Comparison of ENCODE assay signal across 15 cellular contexts in the genomic region with DNA sequence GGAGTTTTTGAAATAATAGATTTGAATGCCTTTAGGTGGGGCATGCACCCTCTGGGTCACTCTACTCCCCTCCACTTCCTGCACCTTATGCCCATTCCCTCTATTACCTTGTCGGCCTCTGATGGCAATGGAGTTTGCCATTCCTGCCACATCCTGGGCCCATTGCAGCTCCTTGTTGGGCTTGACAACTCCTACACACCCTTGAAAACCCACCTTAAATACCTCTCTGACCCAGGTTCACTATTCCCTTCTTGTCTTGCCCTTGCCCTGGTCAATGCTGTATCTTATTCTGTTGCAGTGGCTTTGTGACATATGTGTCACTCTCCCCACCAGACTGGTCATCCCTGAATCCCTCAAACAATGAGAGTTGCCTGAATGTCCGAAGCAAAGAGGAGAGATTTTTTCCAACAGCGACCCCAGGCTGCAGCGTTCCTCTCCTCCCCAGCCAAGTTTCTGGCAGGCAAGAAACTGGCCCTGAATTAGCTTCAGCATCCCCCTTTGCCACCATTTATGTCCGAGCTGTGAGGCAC. TPM values are rescaled to one million over a fixed set of nuclear protein-coding genes. Genes with fewer than 3 reads are reported as not detected.
DNase-seq lines count a peak whose midpoint lies in the region; ATAC-seq and TF ChIP-seq lines count a peak whose summit lies in the region.
"Had no signal": no experiment of that assay in that cellular context is flagged by ENCODE, and none has a peak within 500 bp of the region (broad histone marks: within the 10 kb centered on the region; RNA-seq: fewer than 3 reads in every experiment).

No MANE protein-coding gene starts in this region.

- H4K5ac ChIP-seq in IMR-90 (ENCODE audit: low read depth, low read length): no peak overlapping the region

- peak overlapping the region; percentile 99 for H3K4me3 Mint-ChIP-seq in activated naive CD8-positive, alpha-beta T cell treated with anti-CD3 and anti-CD28 coated beads for 36 hours
- H3K4me3 Mint-ChIP-seq: GM23338, nephron had no signal

- no peak overlapping the region for H2AFZ ChIP-seq in IMR-90 (replicated peaks; ENCODE audit: low read length, poor library complexity)
- H2AFZ ChIP-seq: GM23338 had no signal

- BruUV-seq in IMR-90 (replicated peaks; lab: Mats Ljungman, UMichigan): no TSS peak

- H3K9me3 Mint-ChIP-seq in activated naive CD8-positive, alpha-beta T cell treated with anti-CD3 and anti-CD28 coated beads for 36 hours: peaks cover 6% of the 10 kb centered on the region

- H3K27me3 ChIP-seq in IMR-90 (ENCODE audit: control insufficient read depth, insufficient read depth, low read length): peaks cover 29% of the 10 kb centered on the region
- H3K27me3 ChIP-seq: body of pancreas had no signal

- H3K36me3 Mint-ChIP-seq in activated naive CD8-positive, alpha-beta T cell treated with anti-CD3 and anti-CD28 coated beads for 36 hours: peaks cover 77% of the 10 kb centered on the region

- no peak overlapping the region for H3K14ac ChIP-seq in IMR-90 (replicated peaks; ENCODE audit: low read depth, low read length)

- H2AK9ac ChIP-seq in IMR-90 (replicated peaks; ENCODE audit: low read depth, low read length, poor library complexity): no peak overlapping the region

- POLR2A ChIA-PET in IMR-90 (lab: Charles Lee; ENCODE audit: unreplicated experiment): no interaction called here

- peak overlapping the region; percentile 100 for H3K27ac Mint-ChIP-seq in activated naive CD8-positive, alpha-beta T cell treated with anti-CD3 and anti-CD28 coated beads for 36 hours
- H3K27ac Mint-ChIP-seq: GM23338 had no signal

- no peaks in the 10 kb centered on the region for H3K36me3 ChIP-seq in IMR-90 (ENCODE audit: control insufficient read depth, insufficient read depth, low read length)
- H3K36me3 ChIP-seq: tibial artery had no signal

- H3K4me3 ChIP-seq in IMR-90 (ENCODE audit: insufficient read depth, low read depth, low read length) (no peak overlapping the region), skin epidermis (peak overlapping the region in 4 of 7 experiments; percentile 2 to 34 (median 18))
- H3K4me3 ChIP-seq: body of pancreas, GM23338, tibial artery had no signal

- peaks cover 3% of the 10 kb centered on the region; the same call in 1 of the 2 replicates for H3K9me3 ChIP-seq in IMR-90 (ENCODE audit: control insufficient read depth, insufficient read depth, low read length)
- H3K9me3 ChIP-seq: body of pancreas, tibial artery had no signal

- no peak overlapping the region for H2BK120ac ChIP-seq in IMR-90 (ENCODE audit: low read depth, low read length)

- H3K9ac ChIP-seq in IMR-90 (ENCODE audit: low read depth, low read length): no peak overlapping the region

- dilution Hi-C loops in IMR-90 (cut with HindIII; ENCODE audit: low sequenced_read_pairs, unreplicated experiment): no loop called here

- TF ChIP-seq POLR2A in IMR-90 (IDR thresholded peaks at IDR 0.05; ENCODE audit: low read depth, low read length): no peak

- H3K9me1 ChIP-seq in IMR-90 (ENCODE audit: insufficient read depth, low read length): no peaks in the 10 kb centered on the region

- 80% methylated on average over 1 of the region's 5 CpGs; no CpG with 5 or more reads in 1 of the 2 experiments for WGBS in IMR-90 (ENCODE audit: extremely low coverage in 2 of 2, insufficient read length in 1 of 2), 2 experiments

- no peak for TF ChIP-seq RAD21 in IMR-90 (IDR thresholded peaks at IDR 0.05; ENCODE audit: low read length)

- H4K91ac ChIP-seq in IMR-90 (ENCODE audit: insufficient read depth, low read depth, low read length): no peak overlapping the region

- intact Hi-C loops in IMR-90 (cut with micrococcal nuclease): no loop called here

- no peaks in the 10 kb centered on the region for H4K20me1 ChIP-seq in IMR-90 (ENCODE audit: insufficient read depth, low read length)

- H3K27ac ChIP-seq in IMR-90 (ENCODE audit: insufficient read depth, low read length) (no peak overlapping the region), skin epidermis (peak overlapping the region in 6 of 21 experiments; percentile 31 to 89 (median 84))
- H3K27ac ChIP-seq: body of pancreas, tibial artery had no signal

- no peak overlapping the region for H3K4ac ChIP-seq in IMR-90 (ENCODE audit: low read depth, low read length)

- no peaks in the 10 kb centered on the region; a peak in 1 of 4 replicates for H3K79me1 ChIP-seq in IMR-90 (ENCODE audit: low read depth in 1 of 2, low read length in 2 of 2)

- 0 out of 2 replicates have a peak overlapping the region, but pooled peaks have one; percentile 23 for H2AK5ac ChIP-seq in IMR-90 (ENCODE audit: low read depth, low read length)

- H3K4me2 ChIP-seq in IMR-90 (ENCODE audit: low read depth, low read length): no peak overlapping the region
- H3K4me2 ChIP-seq: GM23338 had no signal

- no peak overlapping the region for H2BK15ac ChIP-seq in IMR-90 (ENCODE audit: low read depth, low read length)

- H4K8ac ChIP-seq in IMR-90 (ENCODE audit: low read depth in 2 of 2, low read length in 2 of 2): no peak overlapping the region

- H3K56ac ChIP-seq in IMR-90 (ENCODE audit: extremely low read depth, insufficient read depth, low read length): no peak overlapping the region

- H3K27me3 Mint-ChIP-seq in activated naive CD8-positive, alpha-beta T cell treated with anti-CD3 and anti-CD28 coated beads for 36 hours: no peaks in the 10 kb centered on the region

- H3K18ac ChIP-seq in IMR-90 (ENCODE audit: low read depth, low read length): no peak overlapping the region

- peak; percentile 39 for DNase-seq in activated CD4-positive, CD25-positive, alpha-beta regulatory T cell treated with anti-CD3 and anti-CD28 coated beads, Interleukin-2, amount 50 U/mL, for 72 hours
- DNase-seq in activated CD4-positive, CD25-positive, alpha-beta regulatory T cell (lab: John Stamatoyannopoulos, UW): no peak
- no peak for DNase-seq in IMR-90
- no peak for DNase-seq in activated naive CD8-positive, alpha-beta T cell treated with anti-CD3 and anti-CD28 coated beads for 36 hours
- no peak for DNase-seq in NCI-H2227 treated with DMSO at 0.1 percent for 48 hours (lab: John Stamatoyannopoulos, UW)
- no peak for DNase-seq in UCSD-AML1 (lab: John Stamatoyannopoulos, UW; ENCODE audit: unreplicated experiment)
- DNase-seq: body of pancreas, NCI-H524 treated with DMSO at 0.1 percent for 48 hours had no signal

- in situ Hi-C loops in IMR-90 (cut with MboI; ENCODE audit: low sequenced_read_pairs): no loop called here

- H2BK20ac ChIP-seq in IMR-90 (ENCODE audit: low read depth, low read length): no peak overlapping the region

- H2BK5ac ChIP-seq in IMR-90 (ENCODE audit: low read depth, low read length, poor library complexity, severe bottlenecking): no peak overlapping the region

- H3K23ac ChIP-seq in IMR-90 (ENCODE audit: low read depth, low read length): no peak overlapping the region

- ATAC-seq in IMR-90 (ENCODE audit: low read depth): no peak
- ATAC-seq in HG02571 (IDR thresholded peaks at IDR 0.05; ENCODE audit: unreplicated experiment): no peak
- ATAC-seq: body of pancreas, GM23338 had no signal

- no peak for TF ChIP-seq CTCF in IMR-90 (conservative IDR thresholded peaks at IDR 0.05; ENCODE audit: low read depth, low read length)

- CTCF ChIA-PET in IMR-90 (lab: Yijun Ruan, JAX): no interaction called here

- peaks cover 20% of the 10 kb centered on the region for H3K4me1 ChIP-seq in IMR-90 (ENCODE audit: control insufficient read depth, insufficient read depth, low read length)

- H3K4me1 Mint-ChIP-seq in activated naive CD8-positive, alpha-beta T cell treated with anti-CD3 and anti-CD28 coated beads for 36 hours: peaks cover 48% of the 10 kb centered on the region

TF ChIP-seq in IMR-90, 13 proteins besides CTCF, POLR2A, EP300 and RAD21:
- TF ChIP-seq NFE2L2 (IDR thresholded peaks at IDR 0.05; ENCODE audit: low read depth, low read length) (no peak), CEBPB (IDR thresholded peaks at IDR 0.05; ENCODE audit: low read depth, low read length) (no peak), MAFK (IDR thresholded peaks at IDR 0.05; ENCODE audit: low read depth, low read length) (no peak), MXI1 (IDR thresholded peaks at IDR 0.05; ENCODE audit: borderline replicate concordance, low read depth, low read length) (no peak)
- TF ChIP-seq, protein P1, sequence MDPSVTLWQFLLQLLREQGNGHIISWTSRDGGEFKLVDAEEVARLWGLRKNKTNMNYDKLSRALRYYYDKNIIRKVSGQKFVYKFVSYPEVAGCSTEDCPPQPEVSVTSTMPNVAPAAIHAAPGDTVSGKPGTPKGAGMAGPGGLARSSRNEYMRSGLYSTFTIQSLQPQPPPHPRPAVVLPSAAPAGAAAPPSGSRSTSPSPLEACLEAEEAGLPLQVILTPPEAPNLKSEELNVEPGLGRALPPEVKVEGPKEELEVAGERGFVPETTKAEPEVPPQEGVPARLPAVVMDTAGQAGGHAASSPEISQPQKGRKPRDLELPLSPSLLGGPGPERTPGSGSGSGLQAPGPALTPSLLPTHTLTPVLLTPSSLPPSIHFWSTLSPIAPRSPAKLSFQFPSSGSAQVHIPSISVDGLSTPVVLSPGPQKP (IDR thresholded peaks at IDR 0.05; ENCODE audit: borderline replicate concordance, low read depth, low read length): no peak

RNA-seq across cellular contexts. Expression of a gene that starts 2.4 kb away (rescaled TPM):
- 0.28 and 0.36 TPM in 2 replicates for total RNA-seq in IMR-90 (2012; rRNA removed)
- polyA plus RNA-seq in IMR-90 (2012; rRNA removed): 0.14 and 0.22 TPM in 2 replicates
- polyA plus RNA-seq in IMR-90 (2012; cell fraction: cytosol; rRNA removed): 0.16 TPM in 1 of 2 replicates, not detected in the other
- polyA plus RNA-seq in IMR-90 (2012; cell fraction: nucleus; rRNA removed; ENCODE audit: low replicate concordance): 0.23 and 0.39 TPM in 2 replicates
- 100 to 1,000 TPM; 260 to 274 TPM for total RNA-seq in activated naive CD8-positive, alpha-beta T cell treated with anti-CD3 and anti-CD28 coated beads for 36 hours
- total RNA-seq: A172, RPMI7951 had no signal

Comparison
In these comparisons a context has a peak if more than half of its experiments do, and no peak if none do; other contexts are left out.
1. RNA of a gene that starts 2.4 kb away (total RNA-seq): 260 to 274 TPM in activated naive CD8-positive, alpha-beta T cell treated with anti-CD3 and anti-CD28 coated beads for 36 hours; 0.28 to 0.36 TPM in IMR-90; every median in the first group is over 100 times any median in the second.